ENCODE assay signal across 17 cellular contexts in genomic region chr10:14163374-14164125, GRCh38.
DNase-seq lines count a peak whose midpoint lies in the region; ATAC-seq and TF ChIP-seq lines count a peak whose summit lies in the region.
"Had no signal": no experiment of that assay in that cellular context is flagged by ENCODE, and none has a peak within 500 bp of the region (broad histone marks: within the 10 kb centered on the region; RNA-seq: fewer than 3 reads in every experiment).

No MANE protein-coding gene starts in this region.

- no peaks in the 10 kb centered on the region for H3K4me1 Mint-ChIP-seq in activated T-cell treated with anti-CD3 and anti-CD28 coated beads, Interleukin-2, amount 50 U/mL, for 24 hours (ENCODE audit: low read depth)
- H3K4me1 Mint-ChIP-seq: activated naive CD4-positive, alpha-beta T cell treated with anti-CD3 and anti-CD28 coated beads, Interleukin-2, amount 10 ng/mL, durations not matched to agents 7 days and 5 days had no signal

- no peaks in the 10 kb centered on the region; the same call in 1 of the 2 replicates for H3K4me1 ChIP-seq in IMR-90 (ENCODE audit: control insufficient read depth, insufficient read depth, low read length)
- no peaks in the 10 kb centered on the region for H3K4me1 ChIP-seq in hepatocyte (ENCODE audit: insufficient read depth)
- H3K4me1 ChIP-seq in prostate gland (replicated peaks), result no peaks in the 10 kb centered on the region
- no peaks in the 10 kb centered on the region for H3K4me1 ChIP-seq in left ventricle myocardium inferior

- peaks cover 66% of the 10 kb centered on the region for H3K27me3 Mint-ChIP-seq in activated T-cell treated with anti-CD3 and anti-CD28 coated beads, Interleukin-2, amount 50 U/mL, for 24 hours

- H2BK20ac ChIP-seq in IMR-90 (ENCODE audit: low read depth, low read length), result no peak overlapping the region

- no peak overlapping the region for H4K5ac ChIP-seq in IMR-90 (ENCODE audit: low read depth, low read length)

- H4K91ac ChIP-seq in IMR-90 (ENCODE audit: insufficient read depth, low read depth, low read length), result no peak overlapping the region

- no peaks in the 10 kb centered on the region for H3K36me3 Mint-ChIP-seq in activated T-cell treated with anti-CD3 and anti-CD28 coated beads, Interleukin-2, amount 50 U/mL, for 24 hours (ENCODE audit: low read depth)
- H3K36me3 Mint-ChIP-seq: activated CD4-positive, alpha-beta memory T cell treated with anti-CD3 and anti-CD28 coated beads for 36 hours; activated naive CD4-positive, alpha-beta T cell treated with anti-CD3 and anti-CD28 coated beads, Interleukin-2, amount 10 ng/mL, durations not matched to agents 7 days and 5 days had no signal

- H3K9me3 Mint-ChIP-seq in activated T-cell treated with anti-CD3 and anti-CD28 coated beads, Interleukin-2, amount 50 U/mL, for 24 hours, result no peaks in the 10 kb centered on the region
- H3K9me3 Mint-ChIP-seq: activated CD4-positive, alpha-beta memory T cell treated with anti-CD3 and anti-CD28 coated beads for 36 hours; activated naive CD4-positive, alpha-beta T cell treated with anti-CD3 and anti-CD28 coated beads, Interleukin-2, amount 10 ng/mL, durations not matched to agents 7 days and 5 days had no signal

- no peak overlapping the region for H2AK5ac ChIP-seq in IMR-90 (ENCODE audit: low read depth, low read length)

- 61% methylated on average over 5 of the region's 21 CpGs; no CpG with 5 or more reads in 1 of the 2 experiments for WGBS in IMR-90 (ENCODE audit: extremely low coverage in 2 of 2, insufficient read length in 1 of 2), 2 experiments
- 59% methylated on average over 21 of the region's 21 CpGs for WGBS in hepatocyte (ENCODE audit: low lambda C conversion rate, missing lambda C conversion rate)
- 28% methylated on average over 21 of the region's 21 CpGs for WGBS in prostate gland

- no peak for DNase-seq in IMR-90
- DNase-seq in hepatocyte (ENCODE audit: low spot score), result peak; percentile 14
- DNase-seq in prostate gland (ENCODE audit: low spot score), result peak; percentile 67
- DNase-seq in left ventricle myocardium inferior, result no peak
- DNase-seq in T-helper 9 cell, result no peak
- DNase-seq in activated T-cell treated with anti-CD3 and anti-CD28 coated beads, Interleukin-2, amount 50 U/mL, for 24 hours, result no peak
- DNase-seq in hepatic stellate cell (ENCODE audit: low spot score), result no peak
- DNase-seq: activated CD4-positive, alpha-beta memory T cell treated with anti-CD3 and anti-CD28 coated beads for 36 hours; activated naive CD4-positive, alpha-beta T cell treated with anti-CD3 and anti-CD28 coated beads, Interleukin-2, amount 10 ng/mL, durations not matched to agents 7 days and 5 days; aorta; mucosa of descending colon; NCI-H2171 treated with DMSO at 0.1 percent for 48 hours; Right ventricle myocardium superior; stimulated activated CD4-positive, alpha-beta T cell treated with anti-CD3 and anti-CD28 coated beads, Interleukin-4, amount 100 ng/mL, for 1 hour had no signal

- H2BK15ac ChIP-seq in IMR-90 (ENCODE audit: low read depth, low read length), result no peak overlapping the region

- TF ChIP-seq POLR2A in IMR-90 (IDR thresholded peaks at IDR 0.05; ENCODE audit: low read depth, low read length) (no peak), prostate gland (IDR thresholded peaks at IDR 0.05) (no peak)

- no peak overlapping the region for H3K14ac ChIP-seq in IMR-90 (replicated peaks; ENCODE audit: low read depth, low read length)

- H3K27ac ChIP-seq in IMR-90 (ENCODE audit: insufficient read depth, low read length) (no peak overlapping the region), hepatocyte (peak overlapping the region; percentile 41), prostate gland (peak overlapping the region; percentile 6 to 22), left ventricle myocardium inferior (replicated peaks) (no peak overlapping the region)

- no peak overlapping the region for H2AK9ac ChIP-seq in IMR-90 (replicated peaks; ENCODE audit: low read depth, low read length, poor library complexity)

- H2AFZ ChIP-seq in IMR-90 (replicated peaks; ENCODE audit: low read length, poor library complexity) (no peak overlapping the region), hepatocyte (no peak overlapping the region)

- no peaks in the 10 kb centered on the region for H3K9me1 ChIP-seq in IMR-90 (ENCODE audit: insufficient read depth, low read length)

- H3K4me3 ChIP-seq in IMR-90 (ENCODE audit: insufficient read depth, low read depth, low read length) (no peak overlapping the region), hepatocyte (no peak overlapping the region), prostate gland (no peak overlapping the region), left ventricle myocardium inferior (no peak overlapping the region)
- H3K4me3 ChIP-seq: K562, mucosa of descending colon had no signal

- no peak overlapping the region for H2BK5ac ChIP-seq in IMR-90 (ENCODE audit: low read depth, low read length, poor library complexity, severe bottlenecking)

- BruUV-seq in IMR-90 (replicated peaks; lab: Mats Ljungman, UMichigan), result no TSS peak

- H3K18ac ChIP-seq in IMR-90 (ENCODE audit: low read depth, low read length), result no peak overlapping the region

- no peaks in the 10 kb centered on the region for H4K20me1 ChIP-seq in IMR-90 (ENCODE audit: insufficient read depth, low read length)
- H4K20me1 ChIP-seq in hepatocyte (ENCODE audit: insufficient read depth, poor library complexity, severe bottlenecking), result no peaks in the 10 kb centered on the region

- no peak overlapping the region for H3K56ac ChIP-seq in IMR-90 (ENCODE audit: extremely low read depth, insufficient read depth, low read length)

- H3K4me2 ChIP-seq in IMR-90 (ENCODE audit: low read depth, low read length), result peak overlapping the region; percentile 43; the same call in 1 of the 2 replicates
- H3K4me2 ChIP-seq in hepatocyte, result peak overlapping the region; percentile 60

- H3K23ac ChIP-seq in IMR-90 (ENCODE audit: low read depth, low read length), result no peak overlapping the region

- no peaks in the 10 kb centered on the region for H3K79me1 ChIP-seq in IMR-90 (ENCODE audit: low read depth in 1 of 2, low read length in 2 of 2)

- TF ChIP-seq CTCF in IMR-90 (conservative IDR thresholded peaks at IDR 0.05; ENCODE audit: low read depth, low read length), result no peak
- TF ChIP-seq CTCF in hepatocyte (IDR thresholded peaks at IDR 0.05; ENCODE audit: poor library complexity), result no peak
- no peak for TF ChIP-seq CTCF in prostate gland (IDR thresholded peaks at IDR 0.05)
- TF ChIP-seq CTCF in left ventricle myocardium inferior (IDR thresholded peaks at IDR 0.05; ENCODE audit: borderline replicate concordance), result no peak

- no peak overlapping the region for H4K8ac ChIP-seq in IMR-90 (ENCODE audit: low read depth in 2 of 2, low read length in 2 of 2)

- H2BK120ac ChIP-seq in IMR-90 (ENCODE audit: low read depth, low read length), result no peak overlapping the region

- H3K9me3 ChIP-seq in IMR-90 (ENCODE audit: control insufficient read depth, insufficient read depth, low read length), result peaks cover 4% of the 10 kb centered on the region; the same call in 1 of the 2 replicates
- no peaks in the 10 kb centered on the region for H3K9me3 ChIP-seq in hepatocyte (ENCODE audit: low read depth)
- no peaks in the 10 kb centered on the region for H3K9me3 ChIP-seq in prostate gland
- H3K9me3 ChIP-seq in left ventricle myocardium inferior (replicated peaks), result no peaks in the 10 kb centered on the region
- H3K9me3 ChIP-seq: mucosa of descending colon had no signal

- no peaks in the 10 kb centered on the region for H3K79me2 ChIP-seq in hepatocyte

- dilution Hi-C loops in IMR-90 (cut with HindIII; ENCODE audit: low sequenced_read_pairs, unreplicated experiment), result no loop called here

- H3K9me2 ChIP-seq in hepatocyte (replicated peaks; ENCODE audit: insufficient read depth), result no peaks in the 10 kb centered on the region

- no peak overlapping the region for H3K27ac Mint-ChIP-seq in activated T-cell treated with anti-CD3 and anti-CD28 coated beads, Interleukin-2, amount 50 U/mL, for 24 hours
- H3K27ac Mint-ChIP-seq: activated CD4-positive, alpha-beta memory T cell treated with anti-CD3 and anti-CD28 coated beads for 36 hours; activated naive CD4-positive, alpha-beta T cell treated with anti-CD3 and anti-CD28 coated beads, Interleukin-2, amount 10 ng/mL, durations not matched to agents 7 days and 5 days had no signal

- peaks cover 40% of the 10 kb centered on the region for H3K27me3 ChIP-seq in IMR-90 (ENCODE audit: control insufficient read depth, insufficient read depth, low read length)
- H3K27me3 ChIP-seq in hepatocyte, result no peaks in the 10 kb centered on the region
- no peaks in the 10 kb centered on the region for H3K27me3 ChIP-seq in prostate gland (replicated peaks; ENCODE audit: insufficient read depth)
- H3K27me3 ChIP-seq in left ventricle myocardium inferior (ENCODE audit: low read depth), result peaks cover 70% of the 10 kb centered on the region

- H3K9ac ChIP-seq in IMR-90 (ENCODE audit: low read depth, low read length), result no peak overlapping the region

- H3K4me3 Mint-ChIP-seq in activated T-cell treated with anti-CD3 and anti-CD28 coated beads, Interleukin-2, amount 50 U/mL, for 24 hours, result no peak overlapping the region
- H3K4me3 Mint-ChIP-seq: activated CD4-positive, alpha-beta memory T cell treated with anti-CD3 and anti-CD28 coated beads for 36 hours; activated naive CD4-positive, alpha-beta T cell treated with anti-CD3 and anti-CD28 coated beads, Interleukin-2, amount 10 ng/mL, durations not matched to agents 7 days and 5 days had no signal

- in situ Hi-C loops in IMR-90 (cut with MboI; ENCODE audit: low sequenced_read_pairs), result no loop called here

- no peak overlapping the region for H3K4ac ChIP-seq in IMR-90 (ENCODE audit: low read depth, low read length)

- CTCF ChIA-PET in IMR-90 (lab: Yijun Ruan, JAX), result no interaction called here

- intact Hi-C loops in IMR-90 (cut with micrococcal nuclease) (no loop called here), prostate gland (cut with DNase I) (no loop called here), left ventricle myocardium inferior (cut with micrococcal nuclease) (no loop called here)

- H3K36me3 ChIP-seq in IMR-90 (ENCODE audit: control insufficient read depth, insufficient read depth, low read length) (no peaks in the 10 kb centered on the region), hepatocyte (replicated peaks; ENCODE audit: insufficient read depth, low read depth) (no peaks in the 10 kb centered on the region), prostate gland (no peaks in the 10 kb centered on the region), left ventricle myocardium inferior (no peaks in the 10 kb centered on the region)

- POLR2A ChIA-PET in IMR-90 (lab: Charles Lee; ENCODE audit: unreplicated experiment), result no interaction called here

- TF ChIP-seq RAD21 in IMR-90 (IDR thresholded peaks at IDR 0.05; ENCODE audit: low read length), result no peak

- no peak for ATAC-seq in IMR-90 (ENCODE audit: low read depth)
- ATAC-seq: K562, left lobe of liver, mucosa of descending colon had no signal

TF ChIP-seq in PFSK-1, 5 proteins besides CTCF, POLR2A, EP300 and RAD21:
- peak; percentile 34 for TF ChIP-seq POLR2AphosphoS5 (IDR thresholded peaks at IDR 0.05; ENCODE audit: low read depth, low read length)
- TF ChIP-seq TAF1 (IDR thresholded peaks at IDR 0.05; ENCODE audit: borderline replicate concordance, insufficient read depth, low read length), result peak; percentile 50; the same call in 1 of the 2 replicates
- no peak for TF ChIP-seq SIN3A (IDR thresholded peaks at IDR 0.05; ENCODE audit: borderline replicate concordance, insufficient read depth, low read length)

Comparison
In these comparisons a context has a peak if more than half of its experiments do, and no peak if none do; other contexts are left out.
1. DNase-seq: peak in hepatocyte (single experiment) and prostate gland (single experiment); none in IMR-90 (single experiment), left ventricle myocardium inferior (single experiment), T-helper 9 cell (single experiment), activated T-cell treated with anti-CD3 and anti-CD28 coated beads, Interleukin-2, amount 50 U/mL, for 24 hours (single experiment) and hepatic stellate cell (single experiment).
2. H3K27ac ChIP-seq: peak in hepatocyte (single experiment) and prostate gland (2 of 2); none in IMR-90 (single experiment) and left ventricle myocardium inferior (single experiment).